10 cellular contexts compared by ENCODE assay signal in genomic region chrX:109880629-109881028, GRCh38.
A peak's percentile ranks its signal among the peaks of the same experiment; 100 is the strongest.
DNase-seq lines count a peak whose midpoint lies in the region; ATAC-seq and TF ChIP-seq lines count a peak whose summit lies in the region.
"Had no signal": no experiment of that assay in that cellular context is flagged by ENCODE, and none has a peak within 500 bp of the region (broad histone marks: within the 10 kb centered on the region; RNA-seq: fewer than 3 reads in every experiment).

No MANE protein-coding gene starts in this region.

- DNase-seq in chondrocyte (ENCODE audit: low spot score): no peak
- DNase-seq in osteocyte (ENCODE audit: extremely low spot score, unreplicated experiment): no peak
- no peak for DNase-seq in A673 (ENCODE audit: low spot score)
- no peak for DNase-seq in ureter (ENCODE audit: low spot score)
- DNase-seq in NCI-H69 (lab: John Stamatoyannopoulos, UW): no peak
- DNase-seq: activated T-cell treated with anti-CD3 and anti-CD28 coated beads, Interleukin-2, amount 50 U/mL, for 72 hours had no signal

- intact Hi-C loops in A673 (cut with micrococcal nuclease; ENCODE audit: unreplicated experiment): loop anchor here (10.0 kb wide), 1 partner anchor 1176 kb away; no protein-coding TSS in a partner anchor

- no peak overlapping the region for H3K27ac ChIP-seq in A673 (ENCODE audit: low read depth, low read length, poor library complexity, severe bottlenecking)

- POLR2A ChIA-PET in A673 (lab: Charles Lee; ENCODE audit: low non-redundant PET): no interaction called here

- no peaks in the 10 kb centered on the region for H3K36me3 ChIP-seq in A673 (ENCODE audit: insufficient read depth, low read length, poor library complexity, severe bottlenecking)

- H3K27me3 ChIP-seq in A673 (replicated peaks; ENCODE audit: insufficient read depth, low read depth, low read length, poor library complexity): no peaks in the 10 kb centered on the region

- no peak overlapping the region for H3K4me3 ChIP-seq in A673 (ENCODE audit: low read depth, low read length, poor library complexity, severe bottlenecking)

- H3K9me3 ChIP-seq in A673 (ENCODE audit: low read depth, low read length, poor library complexity, severe bottlenecking): no peaks in the 10 kb centered on the region

- H3K4me3 Mint-ChIP-seq in chondrocyte (ENCODE audit: unreplicated experiment) (no peak overlapping the region), osteocyte (ENCODE audit: unreplicated experiment) (no peak overlapping the region)
- H3K4me3 Mint-ChIP-seq: activated T-cell treated with anti-CD3 and anti-CD28 coated beads, Interleukin-2, amount 50 U/mL, for 72 hours; T-cell had no signal

- no peak for TF ChIP-seq CTCF in chondrocyte (IDR thresholded peaks at IDR 0.05)
- no peak for TF ChIP-seq CTCF in osteocyte (IDR thresholded peaks at IDR 0.05)
- no peak for TF ChIP-seq CTCF in A673 (conservative IDR thresholded peaks at IDR 0.05; ENCODE audit: low read depth, low read length)

- no TSS peak for BruUV-seq in A673 (replicated peaks; lab: Mats Ljungman, UMichigan)

- H3K9me3 Mint-ChIP-seq in chondrocyte (ENCODE audit: low read depth) (no peaks in the 10 kb centered on the region), osteocyte (ENCODE audit: unreplicated experiment) (no peaks in the 10 kb centered on the region)
- H3K9me3 Mint-ChIP-seq: activated T-cell treated with anti-CD3 and anti-CD28 coated beads, Interleukin-2, amount 50 U/mL, for 72 hours; T-cell had no signal

- CTCF ChIA-PET in A673 (lab: Charles Lee): interaction anchor here (3.1 kb wide), 1 partner anchor 10 kb away, joined by 10 read pairs; no protein-coding TSS in a partner anchor

- H3K27ac Mint-ChIP-seq in chondrocyte (ENCODE audit: unreplicated experiment) (peak overlapping the region; percentile 71), osteocyte (ENCODE audit: unreplicated experiment) (no peak overlapping the region)
- H3K27ac Mint-ChIP-seq: T-cell had no signal

- H3K36me3 Mint-ChIP-seq in chondrocyte (ENCODE audit: low read depth) (no peaks in the 10 kb centered on the region), osteocyte (ENCODE audit: unreplicated experiment) (no peaks in the 10 kb centered on the region)
- H3K36me3 Mint-ChIP-seq: T-cell had no signal

- no peaks in the 10 kb centered on the region for H3K27me3 Mint-ChIP-seq in chondrocyte (ENCODE audit: low read depth)
- peaks cover 2% of the 10 kb centered on the region for H3K27me3 Mint-ChIP-seq in osteocyte (ENCODE audit: unreplicated experiment)

- H3K4me1 ChIP-seq in A673 (ENCODE audit: insufficient read depth, low read length, poor library complexity, severe bottlenecking): peaks cover 5% of the 10 kb centered on the region

- H3K4me1 Mint-ChIP-seq in chondrocyte (ENCODE audit: low read depth) (peaks cover 10% of the 10 kb centered on the region), osteocyte (ENCODE audit: unreplicated experiment) (peaks cover 4% of the 10 kb centered on the region)
- H3K4me1 Mint-ChIP-seq: T-cell had no signal

- ATAC-seq in GM18517 (IDR thresholded peaks at IDR 0.05; ENCODE audit: unreplicated experiment): peak; percentile 95
- ATAC-seq in GM21529 (IDR thresholded peaks at IDR 0.05; ENCODE audit: unreplicated experiment): peak; percentile 95
- peak; percentile 97 for ATAC-seq in HG03280 (IDR thresholded peaks at IDR 0.05; ENCODE audit: unreplicated experiment)
- ATAC-seq: T-cell had no signal
